In genomic region chr5:23042231-23042630, GRCh38 we compare ENCODE assay signal across 26 cellular contexts.
"Had no signal": no experiment of that assay in that cellular context is flagged by ENCODE, and none has a peak within 500 bp of the region (broad histone marks: within the 10 kb centered on the region; RNA-seq: fewer than 3 reads in every experiment).

No MANE protein-coding gene starts in this region.

- H3K4me1 Mint-ChIP-seq: activated naive CD8-positive, alpha-beta T cell treated with anti-CD3 and anti-CD28 coated beads for 36 hours; central memory CD8-positive, alpha-beta T cell; immature natural killer cell; naive thymus-derived CD4-positive, alpha-beta T cell; neural crest cell had no signal

- H3K27me3 ChIP-seq: breast epithelium, hepatocyte, left lung, sigmoid colon, testis, vagina had no signal

- H3K4me2 ChIP-seq: hepatocyte, smooth muscle cell had no signal

- ATAC-seq: esophagus mucosa; left lung; naive thymus-derived CD4-positive, alpha-beta T cell had no signal

- H3K36me3 Mint-ChIP-seq: activated naive CD8-positive, alpha-beta T cell treated with anti-CD3 and anti-CD28 coated beads for 36 hours; immature natural killer cell had no signal

- H3K36me3 ChIP-seq: breast epithelium, left lung, sigmoid colon, vagina had no signal

- H3K4me3 ChIP-seq: breast epithelium, hepatocyte, left lung, lung, sigmoid colon, smooth muscle cell, testis, vagina had no signal

- H3K9me3 Mint-ChIP-seq: neural crest cell had no signal

- H3K9me3 ChIP-seq: breast epithelium, left lung, sigmoid colon, testis, vagina had no signal

- H3K4me3 Mint-ChIP-seq: activated naive CD8-positive, alpha-beta T cell treated with anti-CD3 and anti-CD28 coated beads for 36 hours; central memory CD8-positive, alpha-beta T cell; immature natural killer cell; naive thymus-derived CD4-positive, alpha-beta T cell; neural crest cell had no signal

- H3K27ac Mint-ChIP-seq: activated naive CD8-positive, alpha-beta T cell treated with anti-CD3 and anti-CD28 coated beads for 36 hours; immature natural killer cell; naive thymus-derived CD4-positive, alpha-beta T cell had no signal

- H3K27ac ChIP-seq: breast epithelium, hepatocyte, left lung, sigmoid colon, testis, vagina had no signal

- DNase-seq: activated CD4-positive, alpha-beta T cell treated with anti-CD3 and anti-CD28 coated beads for 4 hours; activated CD4-positive, alpha-beta T cell treated with anti-CD3 and anti-CD28 coated beads, Interleukin-2, amount 50 U/mL, for 48 hours; activated CD4-positive, CD25-positive, alpha-beta regulatory T cell; activated naive CD4-positive, alpha-beta T cell treated with Interleukin-2 at 50 U/mL for 16 hours; activated naive CD8-positive, alpha-beta T cell treated with anti-CD3 and anti-CD28 coated beads for 36 hours; activated T-cell treated with anti-CD3 and anti-CD28 coated beads, Interleukin-2, amount 50 U/mL, for 48 hours; effector memory CD4-positive, alpha-beta T cell; glutamatergic neuron; immature natural killer cell; left lung; naive thymus-derived CD4-positive, alpha-beta T cell; posterior cingulate gyrus; sigmoid colon; stimulated activated CD4-positive, alpha-beta T cell treated with anti-CD3 and anti-CD28 coated beads, Interleukin-15, amount 100 ng/mL, for 24 hours; stimulated activated CD8-positive, alpha-beta memory T cell treated with anti-CD3 and anti-CD28 coated beads, Interleukin-4, amount 100 ng/mL, for 48 hours; stimulated activated naive CD4-positive, alpha-beta T cell; testis; trophoblast cell had no signal

- H2AFZ ChIP-seq: hepatocyte had no signal

- H3K27me3 Mint-ChIP-seq: activated naive CD8-positive, alpha-beta T cell treated with anti-CD3 and anti-CD28 coated beads for 36 hours; central memory CD8-positive, alpha-beta T cell; naive thymus-derived CD4-positive, alpha-beta T cell had no signal

- H3K79me2 ChIP-seq: hepatocyte had no signal

- H3K4me1 ChIP-seq: breast epithelium, left lung, sigmoid colon, testis, vagina had no signal
